19 cellular contexts compared by ENCODE assay signal in the genomic region with DNA sequence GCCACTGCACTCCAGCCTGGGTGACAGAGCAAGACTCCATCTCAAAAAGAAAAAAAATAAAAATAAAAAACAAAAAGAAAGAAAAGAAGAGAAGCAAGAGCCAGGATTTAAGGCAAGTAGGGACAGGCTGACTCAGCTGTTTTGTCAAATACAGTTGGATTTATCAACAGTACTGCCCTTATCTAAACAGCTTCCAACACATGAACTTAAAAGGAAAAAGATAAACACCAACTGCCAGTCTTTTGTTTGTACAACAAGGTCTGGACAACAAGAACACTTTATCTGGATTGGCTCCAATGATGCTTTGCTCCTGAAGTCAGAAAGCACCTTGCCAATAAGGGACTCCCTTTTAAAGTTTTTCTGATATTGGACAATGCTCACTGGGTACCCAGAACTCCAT.
DNase-seq lines count a peak whose midpoint lies in the region; ATAC-seq and TF ChIP-seq lines count a peak whose summit lies in the region.
"Had no signal": no experiment of that assay in that cellular context is flagged by ENCODE, and none has a peak within 500 bp of the region (broad histone marks: within the 10 kb centered on the region; RNA-seq: fewer than 3 reads in every experiment).

No MANE protein-coding gene starts in this region.

- CTCF ChIA-PET in A673 (lab: Charles Lee): no interaction called here

- POLR2A ChIA-PET in A673 (lab: Charles Lee; ENCODE audit: low non-redundant PET): no interaction called here

- peak; percentile 56 for DNase-seq in LNCaP clone FGC (ENCODE audit: low read depth)
- no peak for DNase-seq in left lobe of liver (ENCODE audit: low spot score)
- DNase-seq in right lobe of liver: no peak
- DNase-seq in NCI-H1048 (lab: John Stamatoyannopoulos, UW): no peak
- DNase-seq in A673 (ENCODE audit: low spot score): no peak
- no peak for DNase-seq in GM19240 (ENCODE audit: insufficient read length, low spot score)
- DNase-seq in GM19238 (ENCODE audit: insufficient read length, low spot score): no peak
- DNase-seq: 8988T; ACHN; BE2C; C1 segment of cervical spinal cord; Caco-2; Calu3; CD4-positive, alpha-beta T cell; CD8-positive, alpha-beta T cell; DMS79 treated with DMSO at 0.1 percent for 48 hours; GF-D8 had no signal

- TF ChIP-seq CTCF in C4-2B (conservative IDR thresholded peaks at IDR 0.05) (no peak), LNCaP clone FGC (IDR thresholded peaks at IDR 0.05; ENCODE audit: control insufficient read depth, extremely low read depth, insufficient read depth) (no peak), right lobe of liver (IDR thresholded peaks at IDR 0.05) (no peak), A673 (conservative IDR thresholded peaks at IDR 0.05; ENCODE audit: low read depth, low read length) (no peak)

- H3K4me1 ChIP-seq in right lobe of liver (no peaks in the 10 kb centered on the region), A673 (ENCODE audit: insufficient read depth, low read length, poor library complexity, severe bottlenecking) (no peaks in the 10 kb centered on the region)
- H3K4me1 ChIP-seq: BE2C, BLaER1, Caco-2 had no signal

- intact Hi-C loops in right lobe of liver (cut with DNase I) (no loop called here), A673 (cut with micrococcal nuclease; ENCODE audit: unreplicated experiment) (no loop called here)

- H3K27ac ChIP-seq in C4-2B (peak overlapping the region; percentile 30; the same call in 1 of the 2 replicates), right lobe of liver (no peak overlapping the region), A673 (ENCODE audit: low read depth, low read length, poor library complexity, severe bottlenecking) (no peak overlapping the region)
- H3K27ac ChIP-seq: BLaER1 had no signal

- BruUV-seq in A673 (replicated peaks; lab: Mats Ljungman, UMichigan): no TSS peak

- ATAC-seq in left lobe of liver (peak; percentile 72), right lobe of liver (peak in 3 of 4 donors; percentile 66 to 92 (median 85))
- ATAC-seq: CD8-positive, alpha-beta T cell had no signal

- H3K4me3 ChIP-seq in LNCaP clone FGC (ENCODE audit: low read depth, low read length) (no peak overlapping the region), right lobe of liver (no peak overlapping the region), A673 (ENCODE audit: low read depth, low read length, poor library complexity, severe bottlenecking) (no peak overlapping the region)
- H3K4me3 ChIP-seq: BLaER1 had no signal

- H3K36me3 ChIP-seq in right lobe of liver (no peaks in the 10 kb centered on the region), A673 (ENCODE audit: insufficient read depth, low read length, poor library complexity, severe bottlenecking) (no peaks in the 10 kb centered on the region)
- H3K36me3 ChIP-seq: BE2C, BLaER1 had no signal

- H3K27me3 ChIP-seq in right lobe of liver (no peaks in the 10 kb centered on the region), A673 (replicated peaks; ENCODE audit: insufficient read depth, low read depth, low read length, poor library complexity) (no peaks in the 10 kb centered on the region)
- H3K27me3 ChIP-seq: BE2C, BLaER1 had no signal

- H3K9me3 ChIP-seq in right lobe of liver: no peaks in the 10 kb centered on the region
- H3K9me3 ChIP-seq in A673 (ENCODE audit: low read depth, low read length, poor library complexity, severe bottlenecking): no peaks in the 10 kb centered on the region
- H3K9me3 ChIP-seq: BE2C, Caco-2 had no signal

- TF ChIP-seq POLR2A in right lobe of liver (IDR thresholded peaks at IDR 0.05): no peak
